9 cellular contexts compared by ENCODE assay signal in the genomic region with DNA sequence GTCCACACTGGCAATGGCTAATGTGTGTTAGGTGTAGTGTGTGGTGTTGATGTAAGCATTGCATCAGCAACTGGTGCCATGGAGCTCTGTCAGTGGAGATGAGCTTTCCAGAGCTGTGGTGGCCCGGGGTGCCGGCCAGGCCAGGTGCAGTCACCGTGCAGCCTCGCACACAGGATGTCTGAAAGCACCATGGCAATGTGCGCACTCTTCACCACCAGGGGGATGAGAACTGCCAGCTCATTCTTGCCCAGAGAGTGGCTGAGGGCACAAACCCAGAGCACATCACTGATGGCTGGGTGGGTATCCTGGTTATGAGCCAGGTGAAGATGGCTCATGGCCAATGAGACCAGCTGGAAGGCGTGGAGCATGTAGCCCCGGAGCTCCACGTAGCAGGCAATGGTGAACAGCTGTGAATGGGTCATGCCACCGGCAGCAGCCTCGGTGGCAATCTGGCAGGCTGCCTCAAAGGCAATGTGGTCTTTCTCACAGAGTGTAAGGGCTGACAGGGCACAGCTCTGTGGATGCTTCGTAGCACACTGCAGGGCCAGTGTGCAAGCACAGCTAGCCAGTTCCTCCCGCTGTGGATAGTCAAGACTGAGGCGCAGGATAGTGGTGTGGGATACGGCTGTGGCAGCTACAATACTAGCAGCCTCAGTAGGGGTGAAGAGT. TPM values are rescaled to one million over a fixed set of nuclear protein-coding genes. Genes with fewer than 3 reads are reported as not detected.
"Had no signal": no experiment of that assay in that cellular context is flagged by ENCODE, and none has a peak within 500 bp of the region (broad histone marks: within the 10 kb centered on the region; RNA-seq: fewer than 3 reads in every experiment).

No MANE protein-coding gene starts in this region.

RNA-seq across cellular contexts. Expression of a gene that starts 36.9 kb away (rescaled TPM):
- total RNA-seq: activated T-cell treated with anti-CD3 and anti-CD28 coated beads, Interleukin-2, amount 50 U/mL, for 4 hours; adrenal gland; ascending aorta; dermis blood vessel endothelial cell; liver; pancreas; psoas muscle; right atrium auricular region had no signal
- polyA plus RNA-seq: liver, urinary bladder had no signal
